Comparison of ENCODE assay signal across 6 cellular contexts in the genomic region with DNA sequence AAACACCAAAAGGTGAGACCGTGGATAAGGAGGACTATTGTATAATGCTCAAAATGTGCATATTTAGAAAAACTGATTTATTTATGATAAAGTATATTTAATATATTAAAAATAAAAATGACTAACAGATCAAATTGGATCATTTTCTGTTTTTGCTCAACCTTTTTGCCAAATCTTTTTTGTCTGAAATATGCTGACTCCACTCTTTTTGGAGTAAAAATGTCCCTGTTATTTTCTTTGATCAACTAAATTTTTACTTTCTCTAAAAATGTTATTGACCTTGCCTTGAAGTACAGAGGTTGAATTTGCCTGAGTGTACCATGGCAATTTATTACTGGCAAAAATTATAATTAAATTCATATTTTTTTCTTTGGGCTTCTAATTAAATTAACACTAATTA.
"Had no signal": no experiment of that assay in that cellular context is flagged by ENCODE, and none has a peak within 500 bp of the region (broad histone marks: within the 10 kb centered on the region; RNA-seq: fewer than 3 reads in every experiment).

No MANE protein-coding gene starts in this region.

- FAIRE-seq: HTR-8/SVneo had no signal

- ATAC-seq: GM23338 had no signal

- H3K4me3 ChIP-seq: GM23338 had no signal

- DNase-seq: H9, HCEC 1CT, KBM-7 had no signal

- H3K9ac ChIP-seq: KMS-11 had no signal

- H3K27ac ChIP-seq: KMS-11 had no signal

- H3K4me2 ChIP-seq: GM23338, KMS-11 had no signal

- H2AFZ ChIP-seq: GM23338 had no signal
